Comparison of ENCODE assay signal across 15 cellular contexts in genomic region chrX:131262200-131262599, GRCh38. TPM values are rescaled to one million over a fixed set of nuclear protein-coding genes. Genes with fewer than 3 reads are reported as not detected.
DNase-seq lines count a peak whose midpoint lies in the region; ATAC-seq, FAIRE-seq and TF ChIP-seq lines count a peak whose summit lies in the region.
"Had no signal": no experiment of that assay in that cellular context is flagged by ENCODE, and none has a peak within 500 bp of the region (broad histone marks: within the 10 kb centered on the region; RNA-seq: fewer than 3 reads in every experiment).

No MANE protein-coding gene starts in this region.

- no peak overlapping the region for H3K27ac ChIP-seq in K562 (ENCODE audit: extremely low read depth, low read depth, low read length)
- H3K27ac ChIP-seq in effector memory CD4-positive, alpha-beta T cell (ENCODE audit: insufficient read depth, low read length, poor library complexity, severe bottlenecking) = no peak overlapping the region
- H3K27ac ChIP-seq: BLaER1 had no signal

- no TSS peak for BruUV-seq in K562 (replicated peaks; lab: Mats Ljungman, UMichigan)

- intact Hi-C loops in K562 (cut with micrococcal nuclease) = loop anchor here (2.0 to 10.0 kb wide), 3 partner anchors 70 to 365 kb away; no protein-coding TSS in a partner anchor

- no peak overlapping the region for H3K4me3 ChIP-seq in K562
- H3K4me3 ChIP-seq in effector memory CD4-positive, alpha-beta T cell (ENCODE audit: insufficient read depth, low read depth, low read length, poor library complexity, severe bottlenecking) = no peak overlapping the region
- H3K4me3 ChIP-seq: BLaER1, GM12878, HAP-1 had no signal

- no peak for FAIRE-seq in K562 (lab: Jason Lieb, UNC)
- FAIRE-seq: GM18507 had no signal

- in situ Hi-C loops in K562 (cut with MboI) = no loop called here

- no peak overlapping the region for H2AFZ ChIP-seq in K562 (ENCODE audit: low read depth, low read length)

- CTCF ChIA-PET in K562 (lab: Yijun Ruan, JAX; ENCODE audit: low intra/inter-chr PET ratio) = no interaction called here

- H3K79me2 ChIP-seq in K562 (ENCODE audit: control insufficient read depth, insufficient read depth, low read length) = no peaks in the 10 kb centered on the region

- H3K4me2 ChIP-seq in K562 (ENCODE audit: insufficient read depth, low read length) = no peak overlapping the region
- H3K4me2 ChIP-seq: BLaER1 had no signal

- no peaks in the 10 kb centered on the region; the same call in 1 of the 2 replicates for H4K20me1 ChIP-seq in K562 (replicated peaks; ENCODE audit: control insufficient read depth, insufficient read depth, low read length)
- H4K20me1 ChIP-seq: BLaER1 had no signal

- peak; percentile 37 for DNase-seq in NCI-H82 (lab: John Stamatoyannopoulos, UW)
- DNase-seq in NCI-H82 treated with DMSO at 0.1 percent for 48 hours (lab: John Stamatoyannopoulos, UW; ENCODE audit: unreplicated experiment) = no peak
- peak; percentile 90 to 97 for DNase-seq in NCI-H524 (lab: John Stamatoyannopoulos, UW)
- no peak for DNase-seq in K562 (ENCODE audit: extremely low read depth in 1 of 4, low spot score in 3 of 4)
- DNase-seq in effector memory CD4-positive, alpha-beta T cell = no peak
- DNase-seq: 8988T; CD8-positive, alpha-beta memory T cell; DMS79 had no signal

- no peaks in the 10 kb centered on the region for H3K9me1 ChIP-seq in K562 (ENCODE audit: control insufficient read depth, insufficient read depth, low read length)

- POLR2A ChIA-PET in K562 (lab: Yijun Ruan, JAX) = no interaction called here

- no peak overlapping the region for H3K9ac ChIP-seq in K562 (ENCODE audit: insufficient read depth in 1 of 2, low read depth in 2 of 2, low read length in 2 of 2)
- H3K9ac ChIP-seq: BLaER1 had no signal

- H3K4me1 ChIP-seq in K562 (replicated peaks in 1 of 2; ENCODE audit: control insufficient read depth in 2 of 2, insufficient read depth in 2 of 2, low read length in 2 of 2) = no peaks in the 10 kb centered on the region
- H3K4me1 ChIP-seq in effector memory CD4-positive, alpha-beta T cell (ENCODE audit: control insufficient read depth, insufficient read depth, low read length, poor library complexity, severe bottlenecking) = no peaks in the 10 kb centered on the region
- H3K4me1 ChIP-seq: BLaER1, Caco-2, HAP-1 had no signal

- H3K9me3 ChIP-seq in K562 (replicated peaks; ENCODE audit: control insufficient read depth, insufficient read depth, low read depth, low read length) = no peaks in the 10 kb centered on the region
- no peaks in the 10 kb centered on the region for H3K9me3 ChIP-seq in effector memory CD4-positive, alpha-beta T cell (ENCODE audit: control insufficient read depth, low read length)
- H3K9me3 ChIP-seq: BLaER1, Caco-2, HAP-1 had no signal

- no peak for TF ChIP-seq EP300 in K562 (IDR thresholded peaks at IDR 0.05; ENCODE audit: low read length)

- TF ChIP-seq POLR2A in K562 (conservative IDR thresholded peaks at IDR 0.05) = no peak

- no peaks in the 10 kb centered on the region for H3K36me3 ChIP-seq in K562 (ENCODE audit: control insufficient read depth, insufficient read depth, low read length)
- no peaks in the 10 kb centered on the region for H3K36me3 ChIP-seq in effector memory CD4-positive, alpha-beta T cell (ENCODE audit: control insufficient read depth, insufficient read depth, low read length)
- H3K36me3 ChIP-seq: BLaER1, HAP-1 had no signal

- TF ChIP-seq RAD21 in K562 (CRISPR knock-in tag; conservative IDR thresholded peaks at IDR 0.05 in 1 of 2, IDR thresholded peaks at IDR 0.05 in 1 of 2) = no peak

- ATAC-seq in K562 = no peak
- no peak for ATAC-seq in GM21360 (IDR thresholded peaks at IDR 0.05; ENCODE audit: unreplicated experiment)
- no peak for ATAC-seq in GM18868 (IDR thresholded peaks at IDR 0.05; ENCODE audit: unreplicated experiment)

- H3K27me3 ChIP-seq in K562 (ENCODE audit: control insufficient read depth in 2 of 2, insufficient read depth in 2 of 2, low read length in 2 of 2) = no peaks in the 10 kb centered on the region
- H3K27me3 ChIP-seq in effector memory CD4-positive, alpha-beta T cell (replicated peaks; ENCODE audit: control insufficient read depth, insufficient read depth, low read length, poor library complexity, severe bottlenecking) = no peaks in the 10 kb centered on the region

- no peak for TF ChIP-seq CTCF in K562 (IDR thresholded peaks at IDR 0.05 in 2 of 3, conservative IDR thresholded peaks at IDR 0.05 in 1 of 3; ENCODE audit: insufficient read depth in 2 of 3, low read depth in 1 of 3, low read length in 3 of 3)

TF ChIP-seq in K562, 482 proteins besides CTCF, POLR2A, EP300 and RAD21:
- TF ChIP-seq RFX1 (IDR thresholded peaks at IDR 0.05) (peak; percentile 22; the same call in 1 of the 2 replicates), ZNF146 (CRISPR knock-in tag; IDR thresholded peaks at IDR 0.05; ENCODE audit: unreplicated experiment) (no peak)

RNA-seq across cellular contexts. Expression of gene IGSF1, which starts 26.9 kb away (rescaled TPM):
- total RNA-seq in K562 (2011; cell fraction: chromatin; rRNA removed; ENCODE audit: low replicate concordance) = 0.53 and 0.58 TPM in 2 replicates
- 0.50 and 0.79 TPM in 2 replicates for total RNA-seq in K562 (2011; cell fraction: nucleolus; rRNA removed)
- total RNA-seq in K562 (2011; cell fraction: nucleoplasm; rRNA removed) = 0.38 and 1.1 TPM in 2 replicates
- total RNA-seq in K562 (2014; rRNA removed) = 0.86 and 1.5 TPM in 2 replicates
- 0.87 and 1.1 TPM in 2 replicates for total RNA-seq in K562 (2014; rRNA removed; fragmentation: Illumina TruSeq; extraction: Trizol)
- 0.68 and 0.98 TPM in 2 replicates for total RNA-seq in K562 (2015; rRNA removed; fragmentation: Illumina TruSeq; extraction: Trizol)
- total RNA-seq in K562 (2021) = 1.0 and 1.1 TPM in 2 replicates
- 0.33 and 0.37 TPM in 2 replicates for polyA plus RNA-seq in K562 (2011; rRNA removed)
- polyA plus RNA-seq in K562 (2011; cell fraction: cytosol; rRNA removed) = 0.21 and 0.22 TPM in 2 replicates
- polyA plus RNA-seq in K562 (2011; cell fraction: nucleus; rRNA removed) = 0.55 and 0.70 TPM in 2 replicates
- 0.65 and 1.5 TPM in 2 replicates for polyA plus RNA-seq in K562 (2012)
- polyA plus RNA-seq in K562 (2014; fragmentation: Illumina TruSeq; extraction: Trizol) = 1.3 and 1.5 TPM in 2 replicates
- polyA plus RNA-seq in K562 (2014; fragmentation: Nextera tagmentation; extraction: Ambion mirVana) = 1 to 10 TPM in 1 of 2 experiments, under 1 TPM in 1; 0.68 to 1.3 TPM
- polyA plus RNA-seq in K562 (2014; rRNA removed) = 0.96 and 1.0 TPM in 2 replicates
- polyA minus RNA-seq in K562 (2011; rRNA and poly(A)+ RNA removed) = 0.28 and 0.45 TPM in 2 replicates
- 0.19 and 0.36 TPM in 2 replicates for polyA minus RNA-seq in K562 (2011; cell fraction: cytosol; rRNA and poly(A)+ RNA removed)
- 0.33 and 0.40 TPM in 2 replicates for polyA minus RNA-seq in K562 (2011; cell fraction: nucleus; rRNA and poly(A)+ RNA removed)
- total RNA-seq: CD8-positive, alpha-beta memory T cell had no signal
- polyA plus RNA-seq: CD8-positive, alpha-beta memory T cell had no signal

Comparison
In these comparisons a context has a peak if more than half of its experiments do, and no peak if none do; other contexts are left out.
1. DNase-seq: peak in NCI-H82 (single experiment) and NCI-H524 (2 of 2); none in NCI-H82 treated with DMSO at 0.1 percent for 48 hours (single experiment), K562 (0 of 4) and effector memory CD4-positive, alpha-beta T cell (0 of 3).